Comparison of ENCODE assay signal across 8 cellular contexts in the genomic region with DNA sequence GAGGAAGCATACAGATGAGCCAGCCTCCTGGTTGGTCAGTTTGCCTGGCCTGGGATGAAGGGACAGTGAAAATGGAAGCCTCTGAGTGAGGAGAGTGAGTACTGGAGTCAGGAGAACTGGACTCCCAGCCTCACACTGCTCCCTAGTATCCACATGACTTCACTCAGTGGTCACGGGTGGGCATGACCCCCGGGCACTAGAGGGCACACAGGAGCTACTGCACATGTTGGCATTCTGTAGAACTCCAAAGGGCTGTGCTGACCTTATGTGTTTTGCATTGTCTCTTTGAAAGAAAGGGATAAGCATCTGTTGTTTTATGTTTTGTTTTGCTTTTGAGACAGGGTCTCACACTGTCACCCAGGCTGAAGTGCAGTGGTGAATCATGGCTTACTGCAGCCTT. TPM values are rescaled to one million over a fixed set of nuclear protein-coding genes. Genes with fewer than 3 reads are reported as not detected.
DNase-seq lines count a peak whose midpoint lies in the region; ATAC-seq and TF ChIP-seq lines count a peak whose summit lies in the region.

No MANE protein-coding gene starts in this region.

- POLR2A ChIA-PET in CD4-positive, alpha-beta memory T cell (lab: Charles Lee; ENCODE audit: partially characterized antibody), result interaction anchor here (0.6 to 2.2 kb wide), 8 partner anchors 23 to 195 kb away, joined by 3 to 10 read pairs (median 4); partner anchors contain the start of gene ARID5A

- H3K4ac ChIP-seq in trophoblast cell (ENCODE audit: low read depth, low read length), result no peak overlapping the region

- H3K4me1 ChIP-seq in CD4-positive, alpha-beta memory T cell (ENCODE audit: insufficient read depth, low read length), result peaks cover 21% of the 10 kb centered on the region
- H3K4me1 ChIP-seq in Loucy (ENCODE audit: insufficient read depth, low read length, poor library complexity, severe bottlenecking), result no peaks in the 10 kb centered on the region
- H3K4me1 ChIP-seq in trophoblast cell (ENCODE audit: control insufficient read depth in 1 of 2, insufficient read depth in 2 of 2, low read length in 2 of 2), result peaks cover 0 to 2% of the 10 kb centered on the region in 2 experiments

- CTCF ChIA-PET in CD4-positive, alpha-beta memory T cell (lab: Charles Lee; ENCODE audit: partially characterized antibody), result interaction anchor here (0.8 to 2.9 kb wide), 7 partner anchors 8 to 151 kb away, joined by 3 to 13 read pairs (median 4); partner anchors contain the start of gene NCAPH

- no peaks in the 10 kb centered on the region for H3K9me3 Mint-ChIP-seq in CD4-positive, alpha-beta memory T cell
- no peaks in the 10 kb centered on the region for H3K9me3 Mint-ChIP-seq in activated T-helper 2 cell treated with anti-CD3 and anti-CD28 coated beads, Interferon-gamma antibody, Interleukin-2, Interleukin-4, amounts not matched to agents 10 μg/mL and 5 μg/mL and 100 μg/mL, durations not matched to agents 14 hours and 24 hours and 36 hours

- no peaks in the 10 kb centered on the region for H3F3A ChIP-seq in Loucy (ENCODE audit: low read depth)

- DNase-seq in CD4-positive, alpha-beta memory T cell, result peak in 4 of 5 donors; percentile 22 to 41 (median 38)
- no peak for DNase-seq in activated T-helper 2 cell treated with anti-CD3 and anti-CD28 coated beads, Interferon-gamma antibody, Interleukin-2, Interleukin-4, amounts not matched to agents 10 μg/mL and 5 μg/mL and 100 μg/mL, durations not matched to agents 14 hours and 24 hours and 36 hours (ENCODE audit: low spot score)
- DNase-seq in kidney epithelial cell (ENCODE audit: low read depth), result no peak
- no peak for DNase-seq in DMS79 treated with DMSO at 0.1 percent for 48 hours (lab: John Stamatoyannopoulos, UW)
- DNase-seq in trophoblast cell, result no peak

- no peaks in the 10 kb centered on the region for H3K27me3 ChIP-seq in CD4-positive, alpha-beta memory T cell (ENCODE audit: insufficient read depth, low read length)
- no peaks in the 10 kb centered on the region for H3K27me3 ChIP-seq in Loucy (ENCODE audit: insufficient read depth, low read length, poor library complexity, severe bottlenecking)
- H3K27me3 ChIP-seq in kidney epithelial cell (ENCODE audit: control insufficient read depth, insufficient read depth, low read length), result no peaks in the 10 kb centered on the region
- H3K27me3 ChIP-seq in trophoblast cell (ENCODE audit: insufficient read depth, low read length), result no peaks in the 10 kb centered on the region

- H3K4me3 Mint-ChIP-seq in CD4-positive, alpha-beta memory T cell, result no peak overlapping the region
- no peak overlapping the region for H3K4me3 Mint-ChIP-seq in activated T-helper 2 cell treated with anti-CD3 and anti-CD28 coated beads, Interferon-gamma antibody, Interleukin-2, Interleukin-4, amounts not matched to agents 10 μg/mL and 5 μg/mL and 100 μg/mL, durations not matched to agents 14 hours and 24 hours and 36 hours (ENCODE audit: low read depth)

- H3K79me2 ChIP-seq in Loucy (ENCODE audit: insufficient read depth, low read length), result no peaks in the 10 kb centered on the region
- H3K79me2 ChIP-seq in trophoblast cell (ENCODE audit: control insufficient read depth, insufficient read depth, low read length, poor library complexity), result no peaks in the 10 kb centered on the region

- no CpG with 5 or more reads among the region's 2 CpGs for WGBS in trophoblast cell (ENCODE audit: extremely low coverage, insufficient coverage, insufficient read length)

- H2AK5ac ChIP-seq in trophoblast cell (ENCODE audit: low read length), result no peak overlapping the region

- no peaks in the 10 kb centered on the region for H3K9me2 ChIP-seq in Loucy (replicated peaks; ENCODE audit: low read depth, low read length)

- H3K9ac ChIP-seq in Loucy (ENCODE audit: low read depth, low read length, poor library complexity, severe bottlenecking) (no peak overlapping the region), trophoblast cell (ENCODE audit: low read length) (no peak overlapping the region)

- no peak overlapping the region for H4K91ac ChIP-seq in trophoblast cell (ENCODE audit: low read depth, low read length)

- peaks cover 13 to 20% (median 14%) of the 10 kb centered on the region in 4 donors for H3K4me1 Mint-ChIP-seq in CD4-positive, alpha-beta memory T cell
- H3K4me1 Mint-ChIP-seq in activated T-helper 2 cell treated with anti-CD3 and anti-CD28 coated beads, Interferon-gamma antibody, Interleukin-2, Interleukin-4, amounts not matched to agents 10 μg/mL and 5 μg/mL and 100 μg/mL, durations not matched to agents 14 hours and 24 hours and 36 hours (ENCODE audit: low read depth), result peaks cover 34% of the 10 kb centered on the region

- TF ChIP-seq CTCF in Loucy (conservative IDR thresholded peaks at IDR 0.05; ENCODE audit: low read length), result peak; percentile 72
- peak; percentile 32 for TF ChIP-seq CTCF in kidney epithelial cell (IDR thresholded peaks at IDR 0.05; ENCODE audit: insufficient read depth, low read length, poor library complexity, severe bottlenecking)

- peak overlapping the region; percentile 69 to 97 (median 93) for H3K27ac Mint-ChIP-seq in CD4-positive, alpha-beta memory T cell
- H3K27ac Mint-ChIP-seq in activated T-helper 2 cell treated with anti-CD3 and anti-CD28 coated beads, Interferon-gamma antibody, Interleukin-2, Interleukin-4, amounts not matched to agents 10 μg/mL and 5 μg/mL and 100 μg/mL, durations not matched to agents 14 hours and 24 hours and 36 hours, result peak overlapping the region; percentile 55

- H4K8ac ChIP-seq in trophoblast cell (ENCODE audit: low read depth, low read length), result no peak overlapping the region

- H3K14ac ChIP-seq in trophoblast cell (ENCODE audit: low read length), result no peak overlapping the region

- no peak overlapping the region for H2BK120ac ChIP-seq in trophoblast cell (ENCODE audit: insufficient read depth, low read length, poor library complexity)

- H3K4me2 ChIP-seq in Loucy (ENCODE audit: low read depth, low read length, poor library complexity, severe bottlenecking) (no peak overlapping the region), trophoblast cell (ENCODE audit: low read length) (no peak overlapping the region)

- H3K27me3 Mint-ChIP-seq in CD4-positive, alpha-beta memory T cell, result no peaks in the 10 kb centered on the region
- no peaks in the 10 kb centered on the region for H3K27me3 Mint-ChIP-seq in activated T-helper 2 cell treated with anti-CD3 and anti-CD28 coated beads, Interferon-gamma antibody, Interleukin-2, Interleukin-4, amounts not matched to agents 10 μg/mL and 5 μg/mL and 100 μg/mL, durations not matched to agents 14 hours and 24 hours and 36 hours (ENCODE audit: low read depth)

- no peak overlapping the region for H2BK5ac ChIP-seq in trophoblast cell (ENCODE audit: low read depth, low read length, poor library complexity)

- H3K27ac ChIP-seq in CD4-positive, alpha-beta memory T cell (ENCODE audit: low read depth, low read length), result peak overlapping the region; percentile 2
- H3K27ac ChIP-seq in trophoblast cell (ENCODE audit: low read depth, low read length), result no peak overlapping the region

- H3K4me3 ChIP-seq in CD4-positive, alpha-beta memory T cell (ENCODE audit: low read length in 2 of 2), result no peak overlapping the region
- H3K4me3 ChIP-seq in Loucy (ENCODE audit: low read length, poor library complexity, severe bottlenecking), result no peak overlapping the region
- no peak overlapping the region for H3K4me3 ChIP-seq in kidney epithelial cell (ENCODE audit: low read depth, low read length)
- H3K4me3 ChIP-seq in trophoblast cell (ENCODE audit: low read depth, low read length), result no peak overlapping the region

- H4K12ac ChIP-seq in trophoblast cell (ENCODE audit: low read depth, low read length), result no peak overlapping the region

- H2BK12ac ChIP-seq in trophoblast cell (ENCODE audit: low read length), result no peak overlapping the region

- ATAC-seq in HG03159 (IDR thresholded peaks at IDR 0.05; ENCODE audit: unreplicated experiment) (no peak), HG02973 (IDR thresholded peaks at IDR 0.05; ENCODE audit: unreplicated experiment) (no peak)

- no peak overlapping the region for H3K23ac ChIP-seq in trophoblast cell (ENCODE audit: low read length)

- no peaks in the 10 kb centered on the region for H3K36me3 Mint-ChIP-seq in CD4-positive, alpha-beta memory T cell
- H3K36me3 Mint-ChIP-seq in activated T-helper 2 cell treated with anti-CD3 and anti-CD28 coated beads, Interferon-gamma antibody, Interleukin-2, Interleukin-4, amounts not matched to agents 10 μg/mL and 5 μg/mL and 100 μg/mL, durations not matched to agents 14 hours and 24 hours and 36 hours (ENCODE audit: low read depth), result peaks cover 78% of the 10 kb centered on the region

- intact Hi-C loops in CD4-positive, alpha-beta memory T cell (cut with micrococcal nuclease), result loop anchor here (1.0 kb wide), 2 partner anchors 149 to 195 kb away; no protein-coding TSS in a partner anchor
- intact Hi-C loops in activated T-helper 2 cell treated with anti-CD3 and anti-CD28 coated beads, Interferon-gamma antibody, Interleukin-2, Interleukin-4, amounts not matched to agents 10 μg/mL and 5 μg/mL and 100 μg/mL, durations not matched to agents 14 hours and 24 hours and 36 hours (cut with micrococcal nuclease), result loop anchor here (1.0 kb wide), 1 partner anchor 15 kb away; no protein-coding TSS in a partner anchor

- no peaks in the 10 kb centered on the region for H3K36me3 ChIP-seq in CD4-positive, alpha-beta memory T cell (ENCODE audit: insufficient read depth, low read length)
- H3K36me3 ChIP-seq in Loucy (ENCODE audit: insufficient read depth, low read length) (peaks cover 83% of the 10 kb centered on the region), kidney epithelial cell (ENCODE audit: control insufficient read depth, insufficient read depth, low read length) (no peaks in the 10 kb centered on the region), trophoblast cell (ENCODE audit: control insufficient read depth in 1 of 2, insufficient read depth in 2 of 2, low read length in 2 of 2) (peaks cover 9 to 40% of the 10 kb centered on the region in 2 experiments)

- H2AFZ ChIP-seq in Loucy (ENCODE audit: low read length), result no peak overlapping the region
- H2AFZ ChIP-seq in trophoblast cell (ENCODE audit: insufficient read depth, low read length, poor library complexity), result no peak overlapping the region

- no peaks in the 10 kb centered on the region for H4K20me1 ChIP-seq in Loucy (ENCODE audit: insufficient read depth, low read length, poor library complexity, severe bottlenecking)

- H3K79me1 ChIP-seq in trophoblast cell (ENCODE audit: low read length), result no peaks in the 10 kb centered on the region

- H3K9me3 ChIP-seq in CD4-positive, alpha-beta memory T cell (ENCODE audit: control insufficient read depth in 1 of 2, low read length in 2 of 2), result no peaks in the 10 kb centered on the region
- H3K9me3 ChIP-seq in Loucy (ENCODE audit: insufficient read depth, low read depth, low read length), result no peaks in the 10 kb centered on the region
- H3K9me3 ChIP-seq in trophoblast cell (ENCODE audit: insufficient read depth, low read depth, low read length), result no peaks in the 10 kb centered on the region

- no peak overlapping the region for H3K18ac ChIP-seq in trophoblast cell (ENCODE audit: low read length)

RNA-seq across cellular contexts. Expression of gene NCAPH, which starts 23.7 kb away (rescaled TPM):
- total RNA-seq in CD4-positive, alpha-beta memory T cell, result 1 to 10 TPM; 5.4 to 7.7 TPM
- polyA plus RNA-seq in CD4-positive, alpha-beta memory T cell, result 1 to 10 TPM in 1 of 2 donors, under 1 TPM in 1; 0.20 to 1.2 TPM
- 62.1 and 63.3 TPM in 2 replicates for total RNA-seq in activated T-helper 2 cell treated with anti-CD3 and anti-CD28 coated beads, Interferon-gamma antibody, Interleukin-2, Interleukin-4, amounts not matched to agents 10 μg/mL and 5 μg/mL and 100 μg/mL, durations not matched to agents 14 hours and 24 hours and 36 hours
- 3.1 and 4.1 TPM in 2 replicates for total RNA-seq in kidney epithelial cell
- 22.8 and 23.0 TPM in 2 replicates for polyA plus RNA-seq in trophoblast cell (2013)

RNA-seq across cellular contexts. Expression of gene ITPRIPL1, which starts 34.2 kb away (rescaled TPM):
- 10 to 100 TPM; 11.5 to 11.7 TPM for total RNA-seq in CD4-positive, alpha-beta memory T cell
- 10 to 100 TPM; 10.0 to 10.3 TPM for polyA plus RNA-seq in CD4-positive, alpha-beta memory T cell
- 44.8 and 45.0 TPM in 2 replicates for total RNA-seq in activated T-helper 2 cell treated with anti-CD3 and anti-CD28 coated beads, Interferon-gamma antibody, Interleukin-2, Interleukin-4, amounts not matched to agents 10 μg/mL and 5 μg/mL and 100 μg/mL, durations not matched to agents 14 hours and 24 hours and 36 hours
- total RNA-seq in kidney epithelial cell, result 5.1 and 5.5 TPM in 2 replicates
- 1.4 and 1.5 TPM in 2 replicates for polyA plus RNA-seq in trophoblast cell (2013)

RNA-seq across cellular contexts. Expression of gene SNRNP200, which starts 54.0 kb away (rescaled TPM):
- total RNA-seq in CD4-positive, alpha-beta memory T cell, result 100 to 1,000 TPM; 225 to 227 TPM
- 10 to 100 TPM; 53.6 to 84.8 TPM for polyA plus RNA-seq in CD4-positive, alpha-beta memory T cell
- 191 TPM in 2 replicates for total RNA-seq in activated T-helper 2 cell treated with anti-CD3 and anti-CD28 coated beads, Interferon-gamma antibody, Interleukin-2, Interleukin-4, amounts not matched to agents 10 μg/mL and 5 μg/mL and 100 μg/mL, durations not matched to agents 14 hours and 24 hours and 36 hours
- total RNA-seq in kidney epithelial cell, result 104 and 124 TPM in 2 replicates
- 75.8 and 76.3 TPM in 2 replicates for polyA plus RNA-seq in trophoblast cell (2013)

Comparison
In these comparisons a context has a peak if more than half of its experiments do, and no peak if none do; other contexts are left out.
1. DNase-seq: peak in CD4-positive, alpha-beta memory T cell (4 of 5); none in activated T-helper 2 cell treated with anti-CD3 and anti-CD28 coated beads, Interferon-gamma antibody, Interleukin-2, Interleukin-4, amounts not matched to agents 10 μg/mL and 5 μg/mL and 100 μg/mL, durations not matched to agents 14 hours and 24 hours and 36 hours (single experiment), kidney epithelial cell (single experiment), DMS79 treated with DMSO at 0.1 percent for 48 hours (single experiment) and trophoblast cell (0 of 2).